Comparison of ENCODE assay signal across 22 cellular contexts in the genomic region with DNA sequence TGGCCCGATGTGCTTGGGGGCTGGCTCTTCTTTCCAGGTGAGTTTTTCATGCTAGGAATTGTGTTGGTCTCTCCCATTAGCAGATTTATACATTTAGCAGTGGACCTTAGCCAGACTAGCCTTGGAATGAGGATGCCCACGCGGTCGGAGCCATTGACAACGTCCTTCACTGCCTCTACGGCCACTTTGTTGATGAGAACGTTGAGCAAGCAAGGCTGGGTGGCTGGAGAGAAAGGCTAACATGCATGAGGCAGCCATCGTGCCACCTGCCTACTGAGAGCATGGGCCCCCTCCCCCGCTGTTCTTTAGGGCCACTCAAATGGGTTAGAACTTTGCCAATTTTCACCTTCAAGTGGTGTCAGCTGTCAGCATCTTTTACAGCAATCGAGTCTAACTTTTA.
"Had no signal": no experiment of that assay in that cellular context is flagged by ENCODE, and none has a peak within 500 bp of the region (broad histone marks: within the 10 kb centered on the region; RNA-seq: fewer than 3 reads in every experiment).

No MANE protein-coding gene starts in this region.

- H3K4me3 Mint-ChIP-seq: activated B cell treated with CpG ODN at 0.5 μM for 24 hours; activated CD4-positive, alpha-beta memory T cell treated with anti-CD3 and anti-CD28 coated beads for 36 hours; activated CD4-positive, alpha-beta T cell treated with anti-CD3 and anti-CD28 coated beads, Interleukin-2, amount 10 ng/mL, durations not matched to agents 7 days and 5 days; activated naive CD8-positive, alpha-beta T cell treated with anti-CD3 and anti-CD28 coated beads, Interleukin-2, amount 10 ng/mL, durations not matched to agents 7 days and 5 days; activated T-cell treated with anti-CD3 and anti-CD28 coated beads, Interleukin-2, amount 50 U/mL, for 24 hours; activated T-helper 1 cell treated with anti-CD3 and anti-CD28 coated beads, Interleukin-12 subunit alpha, Interleukin-12 subunit beta, Interleukin-2, Interleukin-4 antibody, amounts not matched to agents 30 ng/mL and 10 ng/mL and 1 ng/mL, durations not matched to agents 14 hours and 24 hours and 36 hours had no signal

- H3K9me3 Mint-ChIP-seq: activated B cell treated with CpG ODN at 0.5 μM for 24 hours; activated CD4-positive, alpha-beta memory T cell treated with anti-CD3 and anti-CD28 coated beads for 36 hours; activated CD4-positive, alpha-beta T cell treated with anti-CD3 and anti-CD28 coated beads, Interleukin-2, amount 10 ng/mL, durations not matched to agents 7 days and 5 days; activated naive CD8-positive, alpha-beta T cell treated with anti-CD3 and anti-CD28 coated beads, Interleukin-2, amount 10 ng/mL, durations not matched to agents 7 days and 5 days; activated T-cell treated with anti-CD3 and anti-CD28 coated beads, Interleukin-2, amount 50 U/mL, for 24 hours had no signal

- H3K27me3 ChIP-seq: adrenal gland, breast epithelium had no signal

- H3K9me3 ChIP-seq: adrenal gland, breast epithelium had no signal

- H3K27ac ChIP-seq: adrenal gland, breast epithelium had no signal

- H3K27me3 Mint-ChIP-seq: activated CD4-positive, alpha-beta memory T cell treated with anti-CD3 and anti-CD28 coated beads for 36 hours had no signal

- H3K4me3 ChIP-seq: adrenal gland, breast epithelium had no signal

- H3K36me3 ChIP-seq: adrenal gland, breast epithelium had no signal

- H3K27ac Mint-ChIP-seq: activated B cell treated with CpG ODN at 0.5 μM for 24 hours; activated CD4-positive, alpha-beta memory T cell treated with anti-CD3 and anti-CD28 coated beads for 36 hours; activated CD4-positive, alpha-beta T cell treated with anti-CD3 and anti-CD28 coated beads, Interleukin-2, amount 10 ng/mL, durations not matched to agents 7 days and 5 days; activated naive CD8-positive, alpha-beta T cell treated with anti-CD3 and anti-CD28 coated beads, Interleukin-2, amount 10 ng/mL, durations not matched to agents 7 days and 5 days; activated T-cell treated with anti-CD3 and anti-CD28 coated beads, Interleukin-2, amount 50 U/mL, for 24 hours; activated T-helper 1 cell treated with anti-CD3 and anti-CD28 coated beads, Interleukin-12 subunit alpha, Interleukin-12 subunit beta, Interleukin-2, Interleukin-4 antibody, amounts not matched to agents 30 ng/mL and 10 ng/mL and 1 ng/mL, durations not matched to agents 14 hours and 24 hours and 36 hours had no signal

- H3K4me1 ChIP-seq: breast epithelium had no signal

- DNase-seq: activated B cell treated with CpG ODN at 0.5 μM for 24 hours; activated CD4-positive, alpha-beta memory T cell treated with anti-CD3 and anti-CD28 coated beads for 36 hours; activated CD4-positive, alpha-beta T cell treated with anti-CD3 and anti-CD28 coated beads, Interleukin-2, amount 10 ng/mL, durations not matched to agents 7 days and 5 days; activated gamma-delta T cell; activated naive CD4-positive, alpha-beta T cell treated with anti-CD3 and anti-CD28 coated beads, Interleukin-2, amount 50 U/mL, for 16 hours; activated naive CD8-positive, alpha-beta T cell treated with anti-CD3 and anti-CD28 coated beads, Interleukin-2, amount 10 ng/mL, durations not matched to agents 7 days and 5 days; activated T-cell treated with anti-CD3 and anti-CD28 coated beads, Interleukin-2, amount 50 U/mL, for 24 hours; central memory CD4-positive, alpha-beta T cell; Kasumi-1; KBM-7; NCI-H1417; NCI-H1930; NCI-H345; NCI-H510A; NCI-H526 treated with DMSO at 0.1 percent for 48 hours; NCI-H82; SIG-M5; T-helper 2 cell; T1000 had no signal
